9 cellular contexts compared by ENCODE assay signal in genomic region chr17:64679710-64680216, GRCh38. TPM values are rescaled to one million over a fixed set of nuclear protein-coding genes. Genes with fewer than 3 reads are reported as not detected.
DNase-seq lines count a peak whose midpoint lies in the region; ATAC-seq and TF ChIP-seq lines count a peak whose summit lies in the region.
"Had no signal": no experiment of that assay in that cellular context is flagged by ENCODE, and none has a peak within 500 bp of the region (broad histone marks: within the 10 kb centered on the region; RNA-seq: fewer than 3 reads in every experiment).

No MANE protein-coding gene starts in this region.

- no peaks in the 10 kb centered on the region for H3K27me3 ChIP-seq in SK-N-SH (ENCODE audit: insufficient read depth)
- H3K27me3 ChIP-seq: neural progenitor cell had no signal

- no peaks in the 10 kb centered on the region for H3K9me2 ChIP-seq in SK-N-SH

- H3K4me2 ChIP-seq in SK-N-SH = peak overlapping the region; percentile 59
- H3K4me2 ChIP-seq: neural progenitor cell had no signal

- peak overlapping the region; percentile 76 for H3K9ac ChIP-seq in SK-N-SH
- H3K9ac ChIP-seq: neural progenitor cell had no signal

- no peak overlapping the region for H2AFZ ChIP-seq in SK-N-SH (ENCODE audit: low read depth)
- H2AFZ ChIP-seq: neural progenitor cell had no signal

- ATAC-seq in HG02852 (IDR thresholded peaks at IDR 0.05; ENCODE audit: unreplicated experiment) = no peak
- no peak for ATAC-seq in GM19395 (IDR thresholded peaks at IDR 0.05; ENCODE audit: unreplicated experiment)
- ATAC-seq: activated CD4-positive, alpha-beta T cell treated with anti-CD3 and anti-CD28 coated beads for 36 hours had no signal

- WGBS in SK-N-SH (ENCODE audit: low lambda C conversion rate) = 13% methylated on average over 10 of the region's 10 CpGs

- POLR2A ChIA-PET in SK-N-SH (lab: Yijun Ruan, JAX) = no interaction called here

- H4K20me1 ChIP-seq in SK-N-SH (ENCODE audit: insufficient read depth) = no peaks in the 10 kb centered on the region

- peak; percentile 32 to 95; a peak in 3 of 4 replicates for TF ChIP-seq EP300 in SK-N-SH (IDR thresholded peaks at IDR 0.05; ENCODE audit: borderline replicate concordance in 1 of 2, low read depth in 1 of 2, low read length in 1 of 2)

- H3K4me1 ChIP-seq in SK-N-SH (ENCODE audit: control insufficient read depth in 1 of 2, insufficient read depth in 2 of 2, low read depth in 1 of 2, low read length in 1 of 2) = peaks cover 0 to 38% of the 10 kb centered on the region in 2 experiments; a peak in 2 of 4 replicates
- H3K4me1 ChIP-seq: neural progenitor cell had no signal

- H3K4me3 ChIP-seq in SK-N-SH (ENCODE audit: low read depth in 2 of 2, low read length in 1 of 2) (peak overlapping the region; percentile 1 to 40; a peak in 3 of 4 replicates), fibroblast of the aortic adventitia (ENCODE audit: low read depth, low read length) (peak overlapping the region; percentile 5), skeletal muscle cell (ENCODE audit: low read depth, low read length) (no peak overlapping the region)
- H3K4me3 ChIP-seq: neural progenitor cell had no signal

- no peaks in the 10 kb centered on the region for H3K36me3 ChIP-seq in SK-N-SH (replicated peaks in 1 of 2; ENCODE audit: control insufficient read depth in 1 of 2, insufficient read depth in 2 of 2, low read length in 1 of 2)
- H3K36me3 ChIP-seq: neural progenitor cell had no signal

- CTCF ChIA-PET in SK-N-SH (lab: Yijun Ruan, JAX) = interaction anchor here (0.7 kb wide), 1 partner anchor 27 kb away, joined by 3 read pairs; no protein-coding TSS in a partner anchor

- DNase-seq in HCEC 1CT = peak; percentile 98
- DNase-seq in SK-N-SH = no peak
- DNase-seq in fibroblast of the aortic adventitia (ENCODE audit: low read depth) = peak; percentile 97
- DNase-seq in skeletal muscle cell (ENCODE audit: low read depth) = peak; percentile 97
- no peak for DNase-seq in activated CD8-positive, alpha-beta memory T cell treated with anti-CD3 and anti-CD28 coated beads, Interleukin-2, amount 50 U/mL, for 4 hours
- DNase-seq: activated CD4-positive, alpha-beta T cell treated with anti-CD3 and anti-CD28 coated beads for 36 hours had no signal

- H3K79me2 ChIP-seq in SK-N-SH (ENCODE audit: insufficient read depth) = peaks cover 11% of the 10 kb centered on the region; the same call in 1 of the 2 replicates

- TF ChIP-seq RAD21 in SK-N-SH (IDR thresholded peaks at IDR 0.05; ENCODE audit: low read length) = no peak

- peaks cover 54% of the 10 kb centered on the region for H3F3A ChIP-seq in SK-N-SH (replicated peaks; ENCODE audit: insufficient read depth)

- no peaks in the 10 kb centered on the region for H3K9me3 ChIP-seq in SK-N-SH

- no peak for TF ChIP-seq CTCF in SK-N-SH (IDR thresholded peaks at IDR 0.05)
- no peak for TF ChIP-seq CTCF in fibroblast of the aortic adventitia (IDR thresholded peaks at IDR 0.05; ENCODE audit: insufficient read depth, low read length)

- H3K27ac ChIP-seq in SK-N-SH (ENCODE audit: low read depth in 2 of 2, low read length in 1 of 2) = peak overlapping the region; percentile 30 to 98; a peak in 3 of 4 replicates
- H3K27ac ChIP-seq: neural progenitor cell had no signal

TF ChIP-seq in SK-N-SH, 30 proteins besides CTCF, POLR2A, EP300 and RAD21 (continues in another document):
- no peak for TF ChIP-seq MEF2A (IDR thresholded peaks at IDR 0.05; ENCODE audit: borderline replicate concordance, low read depth)
- TF ChIP-seq, protein P1, sequence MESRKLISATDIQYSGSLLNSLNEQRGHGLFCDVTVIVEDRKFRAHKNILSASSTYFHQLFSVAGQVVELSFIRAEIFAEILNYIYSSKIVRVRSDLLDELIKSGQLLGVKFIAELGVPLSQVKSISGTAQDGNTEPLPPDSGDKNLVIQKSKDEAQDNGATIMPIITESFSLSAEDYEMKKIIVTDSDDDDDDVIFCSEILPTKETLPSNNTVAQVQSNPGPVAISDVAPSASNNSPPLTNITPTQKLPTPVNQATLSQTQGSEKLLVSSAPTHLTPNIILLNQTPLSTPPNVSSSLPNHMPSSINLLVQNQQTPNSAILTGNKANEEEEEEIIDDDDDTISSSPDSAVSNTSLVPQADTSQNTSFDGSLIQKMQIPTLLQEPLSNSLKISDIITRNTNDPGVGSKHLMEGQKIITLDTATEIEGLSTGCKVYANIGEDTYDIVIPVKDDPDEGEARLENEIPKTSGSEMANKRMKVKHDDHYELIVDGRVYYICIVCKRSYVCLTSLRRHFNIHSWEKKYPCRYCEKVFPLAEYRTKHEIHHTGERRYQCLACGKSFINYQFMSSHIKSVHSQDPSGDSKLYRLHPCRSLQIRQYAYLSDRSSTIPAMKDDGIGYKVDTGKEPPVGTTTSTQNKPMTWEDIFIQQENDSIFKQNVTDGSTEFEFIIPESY (IDR thresholded peaks at IDR 0.05; ENCODE audit: borderline replicate concordance, low read depth) = peak; percentile 92
- TF ChIP-seq FOSL2 (IDR thresholded peaks at IDR 0.05; ENCODE audit: borderline replicate concordance, low read depth) = peak; percentile 98
- TF ChIP-seq FOXM1 (IDR thresholded peaks at IDR 0.05; ENCODE audit: low read depth) = peak; percentile 90; the same call in 1 of the 2 replicates
- TF ChIP-seq YY1 (IDR thresholded peaks at IDR 0.05; ENCODE audit: low read depth) = peak; percentile 80
- TF ChIP-seq POLR2AphosphoS5 (IDR thresholded peaks at IDR 0.05; ENCODE audit: low read depth, low read length) = peak; percentile 74; the same call in 1 of the 2 replicates
- TF ChIP-seq TEAD4 (IDR thresholded peaks at IDR 0.05; ENCODE audit: borderline replicate concordance, insufficient read depth) = peak; percentile 98
- no peak for TF ChIP-seq MXI1 (IDR thresholded peaks at IDR 0.05; ENCODE audit: low read depth, low read length)
- peak; percentile 35; the same call in 1 of the 2 replicates for TF ChIP-seq ELF1 (IDR thresholded peaks at IDR 0.05)
- TF ChIP-seq USF2 (IDR thresholded peaks at IDR 0.05; ENCODE audit: borderline replicate concordance, low read depth, low read length) = no peak
- TF ChIP-seq CHD2 (IDR thresholded peaks at IDR 0.05; ENCODE audit: low read length, partially characterized antibody) = no peak
- peak; percentile 30; the same call in 1 of the 2 replicates for TF ChIP-seq GABPA (IDR thresholded peaks at IDR 0.05; ENCODE audit: low read depth)
- no peak for TF ChIP-seq NRF1 (IDR thresholded peaks at IDR 0.05; ENCODE audit: low read depth, low read length)
- TF ChIP-seq MAX (IDR thresholded peaks at IDR 0.05; ENCODE audit: low read depth) = peak; percentile 54; the same call in 1 of the 2 replicates
- TF ChIP-seq SIN3A (IDR thresholded peaks at IDR 0.05; ENCODE audit: borderline replicate concordance, low read depth, low read length) = peak; percentile 95; the same call in 1 of the 2 replicates
- peak; percentile 93 for TF ChIP-seq JUND (IDR thresholded peaks at IDR 0.05)
- no peak for TF ChIP-seq SMC3 (IDR thresholded peaks at IDR 0.05; ENCODE audit: low read depth, low read length)
- TF ChIP-seq FOXJ3 (CRISPR knock-in tag; IDR thresholded peaks at IDR 0.05) = no peak
- TF ChIP-seq RXRA (IDR thresholded peaks at IDR 0.05; ENCODE audit: borderline replicate concordance, low read depth) = peak; percentile 95
- peak; percentile 93 for TF ChIP-seq TCF12 (IDR thresholded peaks at IDR 0.05)
- no peak for TF ChIP-seq RFX5 (IDR thresholded peaks at IDR 0.05; ENCODE audit: low read length)
- TF ChIP-seq RCOR1 (IDR thresholded peaks at IDR 0.05; ENCODE audit: low read length) = no peak
- TF ChIP-seq NFIC (IDR thresholded peaks at IDR 0.05; ENCODE audit: borderline replicate concordance) = peak; percentile 84
- TF ChIP-seq, protein P2, sequence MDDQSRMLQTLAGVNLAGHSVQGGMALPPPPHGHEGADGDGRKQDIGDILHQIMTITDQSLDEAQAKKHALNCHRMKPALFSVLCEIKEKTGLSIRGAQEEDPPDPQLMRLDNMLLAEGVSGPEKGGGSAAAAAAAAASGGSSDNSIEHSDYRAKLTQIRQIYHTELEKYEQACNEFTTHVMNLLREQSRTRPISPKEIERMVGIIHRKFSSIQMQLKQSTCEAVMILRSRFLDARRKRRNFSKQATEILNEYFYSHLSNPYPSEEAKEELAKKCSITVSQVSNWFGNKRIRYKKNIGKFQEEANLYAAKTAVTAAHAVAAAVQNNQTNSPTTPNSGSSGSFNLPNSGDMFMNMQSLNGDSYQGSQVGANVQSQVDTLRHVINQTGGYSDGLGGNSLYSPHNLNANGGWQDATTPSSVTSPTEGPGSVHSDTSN (IDR thresholded peaks at IDR 0.05) = peak; percentile 97
- no peak for TF ChIP-seq EZH2phosphoT487 (IDR thresholded peaks at IDR 0.05; ENCODE audit: borderline replicate concordance, low read depth)
- TF ChIP-seq GATA2 (CRISPR knock-in tag; IDR thresholded peaks at IDR 0.05) = no peak

RNA-seq across cellular contexts. Expression of gene SMURF2, which starts 17.7 kb away (rescaled TPM):
- polyA plus RNA-seq in SK-N-SH (2012; rRNA removed) = 36.6 and 52.4 TPM in 2 replicates
- polyA plus RNA-seq in SK-N-SH (2012; cell fraction: cytosol; rRNA removed) = 48.8 and 53.0 TPM in 2 replicates
- polyA plus RNA-seq in SK-N-SH (2012; cell fraction: nucleus; rRNA removed) = 45.2 and 104 TPM in 2 replicates
- total RNA-seq in fibroblast of the aortic adventitia (ENCODE audit: low replicate concordance) = 38.2 and 90.9 TPM in 2 replicates

Comparison
In these comparisons a context has a peak if more than half of its experiments do, and no peak if none do; other contexts are left out.
1. DNase-seq: peak in HCEC 1CT (single experiment), fibroblast of the aortic adventitia (single experiment) and skeletal muscle cell (single experiment); none in SK-N-SH (single experiment) and activated CD8-positive, alpha-beta memory T cell treated with anti-CD3 and anti-CD28 coated beads, Interleukin-2, amount 50 U/mL, for 4 hours (single experiment).